25 cellular contexts compared by ENCODE assay signal in genomic region chr13:113539822-113540221, GRCh38. TPM values are rescaled to one million over a fixed set of nuclear protein-coding genes. Genes with fewer than 3 reads are reported as not detected.
DNase-seq lines count a peak whose midpoint lies in the region; ATAC-seq and TF ChIP-seq lines count a peak whose summit lies in the region.
"Had no signal": no experiment of that assay in that cellular context is flagged by ENCODE, and none has a peak within 500 bp of the region (broad histone marks: within the 10 kb centered on the region; RNA-seq: fewer than 3 reads in every experiment).

No MANE protein-coding gene starts in this region.

- H3K9me3 ChIP-seq in BLaER1 (peaks cover 24% of the 10 kb centered on the region), OCI-LY7 (ENCODE audit: low read length) (no peaks in the 10 kb centered on the region)
- H3K9me3 ChIP-seq: adrenal gland, esophagus squamous epithelium, ovary, thyroid gland had no signal

- DNase-seq in NCI-H2171 (lab: John Stamatoyannopoulos, UW) (peak; percentile 8), fibroblast of mammary gland (ENCODE audit: low read depth) (peak; percentile 79), posterior vena cava (ENCODE audit: low spot score) (peak; percentile 24), OCI-LY7 (ENCODE audit: low spot score) (no peak)
- DNase-seq: activated CD4-positive, alpha-beta T cell treated with anti-CD3 and anti-CD28 coated beads for 36 hours; activated naive CD4-positive, alpha-beta T cell treated with anti-CD3 and anti-CD28 coated beads, Interleukin-2, amount 10 ng/mL, durations not matched to agents 7 days and 5 days; esophagus squamous epithelium; hypothalamus; Karpas-422; left colon; NCI-H1417; NCI-H2029; NCI-H226; NCI-H69; retina; SHP77 treated with DMSO at 0.1 percent for 48 hours; stimulated activated CD4-positive, alpha-beta T cell treated with anti-CD3 and anti-CD28 coated beads, Interleukin-2, amount 100 ng/mL, for 48 hours; thyroid gland had no signal

- no peak overlapping the region for H2AFZ ChIP-seq in OCI-LY7 (ENCODE audit: low read length)

- POLR2A ChIA-PET in OCI-LY7 (lab: Charles Lee) = no interaction called here

- intact Hi-C loops in posterior vena cava (cut with DNase I) (no loop called here), OCI-LY7 (cut with micrococcal nuclease; ENCODE audit: unreplicated experiment) (no loop called here)

- H3K9me2 ChIP-seq in OCI-LY7 (ENCODE audit: insufficient read depth, low read length) = no peaks in the 10 kb centered on the region

- no peaks in the 10 kb centered on the region for H3K27me3 ChIP-seq in BLaER1
- H3K27me3 ChIP-seq: adrenal gland, esophagus squamous epithelium, ovary, thyroid gland had no signal

- peaks cover 40% of the 10 kb centered on the region for H3K36me3 ChIP-seq in BLaER1
- H3K36me3 ChIP-seq in OCI-LY7 (ENCODE audit: insufficient read depth, low read length) = no peaks in the 10 kb centered on the region
- H3K36me3 ChIP-seq: ovary, thyroid gland had no signal

- H3K27ac ChIP-seq in BLaER1 = peak overlapping the region; percentile 74
- no peak overlapping the region for H3K27ac ChIP-seq in OCI-LY7 (ENCODE audit: low read depth, low read length, poor library complexity, severe bottlenecking)
- H3K27ac ChIP-seq: adrenal gland, esophagus squamous epithelium, HL-60, ovary, thyroid gland had no signal

- no peak for TF ChIP-seq CTCF in fibroblast of mammary gland (conservative IDR thresholded peaks at IDR 0.05; ENCODE audit: control insufficient read depth, insufficient read depth, low read depth, low read length)
- no peak for TF ChIP-seq CTCF in OCI-LY7 (conservative IDR thresholded peaks at IDR 0.05; ENCODE audit: low read length)

- H3K4me2 ChIP-seq in BLaER1 (peak overlapping the region; percentile 48), OCI-LY7 (ENCODE audit: low read length) (no peak overlapping the region)

- BruUV-seq in OCI-LY7 (replicated peaks; lab: Mats Ljungman, UMichigan) = no TSS peak

- CTCF ChIA-PET in OCI-LY7 (lab: Charles Lee; ENCODE audit: unreplicated experiment) = no interaction called here

- H3K4me3 ChIP-seq in BLaER1 (no peak overlapping the region), fibroblast of mammary gland (ENCODE audit: control insufficient read depth, low read depth, low read length) (no peak overlapping the region), OCI-LY7 (ENCODE audit: low read depth, low read length, poor library complexity, severe bottlenecking) (no peak overlapping the region)
- H3K4me3 ChIP-seq: adrenal gland, esophagus squamous epithelium, ovary, thyroid gland had no signal

- H4K20me1 ChIP-seq in BLaER1 (peaks cover 9% of the 10 kb centered on the region; the same call in 1 of the 2 replicates), OCI-LY7 (ENCODE audit: insufficient read depth, low read length) (no peaks in the 10 kb centered on the region)

- H3K9ac ChIP-seq in BLaER1 = 0 out of 2 replicates have a peak overlapping the region, but pooled peaks have one; percentile 2

- no peak for ATAC-seq in GM19035 (IDR thresholded peaks at IDR 0.05; ENCODE audit: unreplicated experiment)
- ATAC-seq in GM18520 (IDR thresholded peaks at IDR 0.05; ENCODE audit: unreplicated experiment) = no peak
- ATAC-seq: activated CD4-positive, alpha-beta T cell treated with anti-CD3 and anti-CD28 coated beads for 36 hours; activated T-helper 17 cell treated with anti-CD3 and anti-CD28 coated beads, Interleukin-2, amount 50 U/mL, for 72 hours; left colon had no signal

- H3K79me2 ChIP-seq in OCI-LY7 (ENCODE audit: insufficient read depth, low read depth, low read length) = no peaks in the 10 kb centered on the region

- H3K4me1 ChIP-seq in BLaER1 (peaks cover 50% of the 10 kb centered on the region), OCI-LY7 (ENCODE audit: insufficient read depth, low read length, poor library complexity, severe bottlenecking) (no peaks in the 10 kb centered on the region)
- H3K4me1 ChIP-seq: adrenal gland, thyroid gland had no signal

RNA-seq across cellular contexts. Expression of gene TFDP1, which starts 44.7 kb away (rescaled TPM):
- total RNA-seq in posterior vena cava (10 to 100 TPM; 36.6 to 40.3 TPM), OCI-LY7 (2022) (111 and 119 TPM in 2 replicates)
- total RNA-seq in OCI-LY7 (2014; rRNA removed; shearing (Covaris generic)) = 81.2 and 87.9 TPM in 2 replicates

RNA-seq across cellular contexts. Expression of gene DCUN1D2, which starts 49.3 kb away (rescaled TPM):
- total RNA-seq in posterior vena cava (10 to 100 TPM; 12.7 to 16.9 TPM), OCI-LY7 (2022) (12.8 and 16.5 TPM in 2 replicates)
- 9.2 and 13.4 TPM in 2 replicates for total RNA-seq in OCI-LY7 (2014; rRNA removed; shearing (Covaris generic))
